ENCODE assay signal across 1 cellular context in genomic region chr5:32329395-32329834, GRCh38.
TF ChIP-seq lines count a peak whose summit lies in the region.

No MANE protein-coding gene starts in this region.

TF ChIP-seq in HEK293, 187 proteins besides CTCF, POLR2A, EP300 and RAD21 (continued from another document):
- TF ChIP-seq ZNF654 (tag by site-specific recombination; IDR thresholded peaks at IDR 0.05; ENCODE audit: low read depth) (peak; percentile 86), MZF1 (tag by site-specific recombination; IDR thresholded peaks at IDR 0.05; ENCODE audit: borderline replicate concordance) (peak; percentile 54; the same call in 1 of the 2 replicates), ZNF580 (tag by site-specific recombination; IDR thresholded peaks at IDR 0.05) (peak; percentile 56; the same call in 1 of the 2 replicates), ZBTB17 (tag by site-specific recombination; IDR thresholded peaks at IDR 0.05) (peak; percentile 26; the same call in 1 of the 2 replicates)
- TF ChIP-seq, protein P1, sequence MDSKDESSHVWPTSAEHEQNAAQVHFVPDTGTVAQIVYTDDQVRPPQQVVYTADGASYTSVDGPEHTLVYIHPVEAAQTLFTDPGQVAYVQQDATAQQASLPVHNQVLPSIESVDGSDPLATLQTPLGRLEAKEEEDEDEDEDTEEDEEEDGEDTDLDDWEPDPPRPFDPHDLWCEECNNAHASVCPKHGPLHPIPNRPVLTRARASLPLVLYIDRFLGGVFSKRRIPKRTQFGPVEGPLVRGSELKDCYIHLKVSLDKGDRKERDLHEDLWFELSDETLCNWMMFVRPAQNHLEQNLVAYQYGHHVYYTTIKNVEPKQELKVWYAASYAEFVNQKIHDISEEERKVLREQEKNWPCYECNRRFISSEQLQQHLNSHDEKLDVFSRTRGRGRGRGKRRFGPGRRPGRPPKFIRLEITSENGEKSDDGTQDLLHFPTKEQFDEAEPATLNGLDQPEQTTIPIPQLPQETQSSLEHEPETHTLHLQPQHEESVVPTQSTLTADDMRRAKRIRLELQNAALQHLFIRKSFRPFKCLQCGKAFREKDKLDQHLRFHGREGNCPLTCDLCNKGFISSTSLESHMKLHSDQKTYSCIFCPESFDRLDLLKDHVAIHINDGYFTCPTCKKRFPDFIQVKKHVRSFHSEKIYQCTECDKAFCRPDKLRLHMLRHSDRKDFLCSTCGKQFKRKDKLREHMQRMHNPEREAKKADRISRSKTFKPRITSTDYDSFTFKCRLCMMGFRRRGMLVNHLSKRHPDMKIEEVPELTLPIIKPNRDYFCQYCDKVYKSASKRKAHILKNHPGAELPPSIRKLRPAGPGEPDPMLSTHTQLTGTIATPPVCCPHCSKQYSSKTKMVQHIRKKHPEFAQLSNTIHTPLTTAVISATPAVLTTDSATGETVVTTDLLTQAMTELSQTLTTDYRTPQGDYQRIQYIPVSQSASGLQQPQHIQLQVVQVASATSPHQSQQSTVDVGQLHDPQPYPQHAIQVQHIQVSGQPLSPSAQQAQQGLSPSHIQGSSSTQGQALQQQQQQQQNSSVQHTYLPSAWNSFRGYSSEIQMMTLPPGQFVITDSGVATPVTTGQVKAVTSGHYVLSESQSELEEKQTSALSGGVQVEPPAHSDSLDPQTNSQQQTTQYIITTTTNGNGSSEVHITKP (tag by site-specific recombination; IDR thresholded peaks at IDR 0.05) = 0 out of 2 replicates have a peak, but pooled peaks have one; percentile 14
